9 cellular contexts compared by ENCODE assay signal in the genomic region with DNA sequence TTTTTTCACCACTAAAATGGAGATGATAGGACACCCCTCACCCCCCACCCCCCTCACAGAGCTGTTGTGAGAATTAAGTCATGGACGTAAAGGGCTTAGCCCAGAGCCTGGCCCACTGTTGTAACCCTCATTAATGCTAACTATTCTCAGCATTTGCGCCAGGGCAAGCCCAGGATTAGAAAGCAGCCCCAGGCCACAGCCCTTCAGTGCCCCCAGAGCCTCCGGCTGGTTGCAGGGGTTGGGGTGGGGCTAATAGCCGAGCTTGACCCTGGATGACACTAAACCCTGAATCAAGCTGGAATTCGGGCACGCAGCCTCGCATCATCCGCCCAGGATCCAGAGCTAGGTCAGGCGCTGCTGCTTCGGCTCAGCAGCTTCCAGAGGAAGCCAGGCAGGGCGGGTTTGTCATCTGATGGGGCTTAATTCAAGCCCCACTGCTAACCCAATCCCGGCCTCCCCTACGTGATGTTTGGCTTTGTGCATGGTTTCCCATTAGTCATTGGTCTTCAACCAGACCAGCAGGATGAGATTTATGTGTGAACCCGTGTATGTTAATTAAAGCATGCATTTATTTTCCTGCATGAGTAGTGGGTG. TPM values are rescaled to one million over a fixed set of nuclear protein-coding genes. Genes with fewer than 3 reads are reported as not detected.
DNase-seq lines count a peak whose midpoint lies in the region; ATAC-seq and TF ChIP-seq lines count a peak whose summit lies in the region.
"Had no signal": no experiment of that assay in that cellular context is flagged by ENCODE, and none has a peak within 500 bp of the region (broad histone marks: within the 10 kb centered on the region; RNA-seq: fewer than 3 reads in every experiment).

No MANE protein-coding gene starts in this region.

- intact Hi-C loops in colonic mucosa (cut with DNase I) (no loop called here), right lobe of liver (cut with DNase I) (no loop called here), transverse colon (cut with DNase I; ENCODE audit: low total_unique reads) (no loop called here)

- no peaks in the 10 kb centered on the region for H3K36me3 ChIP-seq in colonic mucosa
- no peaks in the 10 kb centered on the region for H3K36me3 ChIP-seq in right lobe of liver
- no peaks in the 10 kb centered on the region for H3K36me3 ChIP-seq in transverse colon

- in situ Hi-C loops in Caki2 (cut with HindIII; ENCODE audit: low pct_unique_long_range_greater_than_20kb, low sequenced_read_pairs), result no loop called here
- in situ Hi-C loops in transverse colon (cut with MboI; ENCODE audit: low pct_ligation_motif_present in 1 of 4, low pct_unique_long_range_greater_than_20kb in 1 of 4, low sequenced_read_pairs in 3 of 4), result no loop called here

- H3K27ac ChIP-seq in colonic mucosa (no peak overlapping the region), right lobe of liver (peak overlapping the region; percentile 15 to 90 (median 67)), transverse colon (peak overlapping the region; percentile 82 to 89 (median 86))
- H3K27ac ChIP-seq: SJSA1 had no signal

- H3K4me3 ChIP-seq in colonic mucosa (no peak overlapping the region), right lobe of liver (peak overlapping the region in 2 of 3 donors; percentile 77 to 90), transverse colon (peak overlapping the region in 3 of 4 donors; percentile 64 to 98 (median 67))

- WGBS in right lobe of liver (ENCODE audit: insufficient coverage, low coverage, low lambda C conversion rate, missing lambda C conversion rate), result 30% methylated on average over 2 of the region's 14 CpGs
- 20 to 53% methylated on average over 1 to 14 of the region's 14 CpGs for WGBS in transverse colon (ENCODE audit: low coverage in 1 of 2), 2 donors

- peak overlapping the region; percentile 85 to 87 for H3K9ac ChIP-seq in colonic mucosa (ENCODE audit: low read depth in 2 of 2, low read length in 2 of 2)

- TF ChIP-seq EP300 in transverse colon (IDR thresholded peaks at IDR 0.05; ENCODE audit: low read depth), result no peak

- TF ChIP-seq POLR2A in right lobe of liver (IDR thresholded peaks at IDR 0.05) (no peak), transverse colon (IDR thresholded peaks at IDR 0.05) (no peak)

- DNase-seq in Caki2 (ENCODE audit: low read depth) (peak; percentile 93), NCI-H1436 treated with DMSO at 0.1 percent for 48 hours (lab: John Stamatoyannopoulos, UW) (peak; percentile 14), colonic mucosa (peak; percentile 56), right lobe of liver (peak; percentile 68 to 75 (median 72)), transverse colon (peak; percentile 23), NCI-H2029 treated with DMSO at 0.1 percent for 48 hours (lab: John Stamatoyannopoulos, UW) (no peak), NCI-H226 (no peak)

- TF ChIP-seq CTCF in colonic mucosa (IDR thresholded peaks at IDR 0.05) (no peak), right lobe of liver (IDR thresholded peaks at IDR 0.05) (no peak), transverse colon (IDR thresholded peaks at IDR 0.05) (no peak)

- ATAC-seq in right lobe of liver, result peak; percentile 3 to 45 (median 24)
- no peak for ATAC-seq in GM18519 (IDR thresholded peaks at IDR 0.05; ENCODE audit: low FRiP score, unreplicated experiment)

- H3K27me3 ChIP-seq in colonic mucosa (no peaks in the 10 kb centered on the region), right lobe of liver (no peaks in the 10 kb centered on the region), transverse colon (no peaks in the 10 kb centered on the region)
- H3K27me3 ChIP-seq: SJSA1 had no signal

- H3K4me1 ChIP-seq in colonic mucosa (peaks cover 4% of the 10 kb centered on the region), right lobe of liver (peaks cover 0 to 19% (median 8%) of the 10 kb centered on the region in 4 donors), transverse colon (peaks cover 15 to 42% (median 28%) of the 10 kb centered on the region in 4 donors)

- H3K9me3 ChIP-seq in colonic mucosa, result no peaks in the 10 kb centered on the region
- no peaks in the 10 kb centered on the region for H3K9me3 ChIP-seq in right lobe of liver
- H3K9me3 ChIP-seq in transverse colon, result no peaks in the 10 kb centered on the region

RNA-seq across cellular contexts. Expression of a gene that starts 1.2 kb away (rescaled TPM):
- total RNA-seq in Caki2 (2014; rRNA removed; shearing (Covaris generic); ENCODE audit: low replicate concordance), result 21.6 and 28.4 TPM in 2 replicates
- total RNA-seq in colonic mucosa, result 1 to 10 TPM; 7.2 to 9.0 TPM
- 10 to 100 TPM; 26.8 to 49.0 (median 38.2) TPM for total RNA-seq in right lobe of liver
- total RNA-seq in transverse colon, result 10 to 100 TPM in 3 of 4 donors, 1 to 10 TPM in 1; 6.7 to 17.9 (median 12.7) TPM

Comparison
In these comparisons a context has a peak if more than half of its experiments do, and no peak if none do; other contexts are left out.
1. DNase-seq: peak in Caki2 (single experiment), NCI-H1436 treated with DMSO at 0.1 percent for 48 hours (single experiment), colonic mucosa (single experiment), right lobe of liver (3 of 3) and transverse colon (single experiment); none in NCI-H2029 treated with DMSO at 0.1 percent for 48 hours (single experiment) and NCI-H226 (single experiment).